ENCODE assay signal across 14 cellular contexts in genomic region chr20:40323411-40323810, GRCh38.
DNase-seq lines count a peak whose midpoint lies in the region; TF ChIP-seq lines count a peak whose summit lies in the region.
"Had no signal": no experiment of that assay in that cellular context is flagged by ENCODE, and none has a peak within 500 bp of the region (broad histone marks: within the 10 kb centered on the region; RNA-seq: fewer than 3 reads in every experiment).

No MANE protein-coding gene starts in this region.

- TF ChIP-seq CTCF in WERI-Rb-1 (IDR thresholded peaks at IDR 0.05; ENCODE audit: low read depth, low read length), result no peak
- no peak for TF ChIP-seq CTCF in hepatocyte (IDR thresholded peaks at IDR 0.05; ENCODE audit: poor library complexity)

- H3K4me1 ChIP-seq in hepatocyte (ENCODE audit: insufficient read depth), result no peaks in the 10 kb centered on the region
- H3K4me1 ChIP-seq: tibial artery had no signal

- no peaks in the 10 kb centered on the region for H3K79me2 ChIP-seq in hepatocyte

- no peaks in the 10 kb centered on the region for H3K9me2 ChIP-seq in hepatocyte (replicated peaks; ENCODE audit: insufficient read depth)

- DNase-seq in M059J (ENCODE audit: low read depth), result peak; percentile 56
- peak; percentile 51 for DNase-seq in NCI-H446 treated with DMSO at 0.1 percent for 48 hours (lab: John Stamatoyannopoulos, UW)
- peak; percentile 6 for DNase-seq in astrocyte of the hippocampus (ENCODE audit: low read depth, low spot score)
- peak; percentile 44 for DNase-seq in renal cortical epithelial cell (ENCODE audit: low read depth)
- no peak for DNase-seq in WERI-Rb-1
- DNase-seq in SHP77 treated with DMSO at 0.1 percent for 48 hours (lab: John Stamatoyannopoulos, UW), result no peak
- no peak for DNase-seq in superior temporal gyrus (ENCODE audit: extremely low spot score)
- no peak for DNase-seq in hepatocyte (ENCODE audit: low spot score)
- DNase-seq: activated CD8-positive, alpha-beta T cell treated with anti-CD3 and anti-CD28 coated beads, Interleukin-2, amount 10 ng/mL, durations not matched to agents 7 days and 5 days; brain microvascular endothelial cell; CD8-positive, alpha-beta T cell; NCI-H1436; tibial artery had no signal

- H3K4me2 ChIP-seq in hepatocyte, result no peak overlapping the region

- H3K27me3 ChIP-seq in WERI-Rb-1 (ENCODE audit: insufficient read depth, low read depth, severe bottlenecking) (peaks cover 41% of the 10 kb centered on the region), hepatocyte (no peaks in the 10 kb centered on the region)
- H3K27me3 ChIP-seq: brain microvascular endothelial cell, tibial artery had no signal

- WGBS in hepatocyte (ENCODE audit: low lambda C conversion rate, missing lambda C conversion rate), result 78% methylated on average over 4 of the region's 4 CpGs

- H3K9me3 ChIP-seq in WERI-Rb-1 (ENCODE audit: severe bottlenecking) (no peaks in the 10 kb centered on the region), hepatocyte (ENCODE audit: low read depth) (no peaks in the 10 kb centered on the region)
- H3K9me3 ChIP-seq: tibial artery had no signal

- H3K36me3 ChIP-seq in WERI-Rb-1 (no peaks in the 10 kb centered on the region), hepatocyte (replicated peaks; ENCODE audit: insufficient read depth, low read depth) (no peaks in the 10 kb centered on the region)
- H3K36me3 ChIP-seq: brain microvascular endothelial cell, tibial artery had no signal

- no peak overlapping the region for H3K27ac ChIP-seq in WERI-Rb-1
- H3K27ac ChIP-seq in hepatocyte, result no peak overlapping the region
- H3K27ac ChIP-seq: brain microvascular endothelial cell, tibial artery had no signal

- no peak overlapping the region for H2AFZ ChIP-seq in hepatocyte

- no peak overlapping the region for H3K4me3 ChIP-seq in WERI-Rb-1 (ENCODE audit: low read depth, low read length)
- no peak overlapping the region for H3K4me3 ChIP-seq in hepatocyte
- H3K4me3 ChIP-seq: skin epidermis, tibial artery had no signal

- no peaks in the 10 kb centered on the region for H4K20me1 ChIP-seq in hepatocyte (ENCODE audit: insufficient read depth, poor library complexity, severe bottlenecking)

Comparison
In these comparisons a context has a peak if more than half of its experiments do, and no peak if none do; other contexts are left out.
1. DNase-seq: peak in M059J (single experiment), NCI-H446 treated with DMSO at 0.1 percent for 48 hours (single experiment), astrocyte of the hippocampus (single experiment) and renal cortical epithelial cell (single experiment); none in WERI-Rb-1 (single experiment), SHP77 treated with DMSO at 0.1 percent for 48 hours (single experiment), superior temporal gyrus (single experiment) and hepatocyte (single experiment).